In the genomic region with DNA sequence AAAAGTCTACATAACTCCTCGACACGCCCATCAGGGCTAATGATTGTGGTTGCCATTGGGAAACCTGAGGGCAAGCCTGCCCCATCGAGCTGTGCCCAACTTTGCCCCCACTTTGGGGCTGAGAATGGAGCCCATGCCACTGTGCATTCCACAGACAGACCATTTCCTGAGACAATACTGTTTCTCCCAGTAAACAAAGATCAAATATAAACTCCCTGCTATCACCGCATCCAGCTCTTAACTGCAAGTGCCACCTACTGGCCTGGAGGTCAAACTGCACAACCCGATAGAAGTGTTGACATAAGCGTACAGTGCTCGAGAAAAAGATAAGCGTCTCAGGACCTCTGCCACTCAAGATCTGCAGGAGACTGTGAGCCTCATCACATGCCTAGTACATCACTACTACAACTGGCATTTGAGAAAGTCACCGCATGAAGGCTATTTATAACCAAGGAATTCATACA, we compare ENCODE assay signal across 10 cellular contexts. TPM values are rescaled to one million over a fixed set of nuclear protein-coding genes. Genes with fewer than 3 reads are reported as not detected.
A peak's percentile ranks its signal among the peaks of the same experiment; 100 is the strongest.
DNase-seq lines count a peak whose midpoint lies in the region; ATAC-seq lines count a peak whose summit lies in the region.
"Had no signal": no experiment of that assay in that cellular context is flagged by ENCODE, and none has a peak within 500 bp of the region (broad histone marks: within the 10 kb centered on the region; RNA-seq: fewer than 3 reads in every experiment).

No MANE protein-coding gene starts in this region.

- no peak overlapping the region for H3K14ac ChIP-seq in mesenchymal stem cell (ENCODE audit: low read length in 2 of 2)

- no peak overlapping the region for H3K18ac ChIP-seq in mesenchymal stem cell (ENCODE audit: low read depth in 1 of 2, low read length in 2 of 2)

- no peak overlapping the region for H2BK120ac ChIP-seq in mesenchymal stem cell (ENCODE audit: low read depth, low read length)

- ATAC-seq in HG03108 (IDR thresholded peaks at IDR 0.05; ENCODE audit: unreplicated experiment), result no peak
- ATAC-seq: left cardiac atrium had no signal

- H3K9ac ChIP-seq in mesenchymal stem cell (ENCODE audit: low read length), result no peak overlapping the region

- H3K27ac ChIP-seq in mesenchymal stem cell (ENCODE audit: low read length, poor library complexity, severe bottlenecking), result no peak overlapping the region

- H3K4me1 ChIP-seq in mesenchymal stem cell (ENCODE audit: control insufficient read depth, insufficient read depth, low read depth, low read length), result no peaks in the 10 kb centered on the region

- no peak overlapping the region for H2AK5ac ChIP-seq in mesenchymal stem cell (ENCODE audit: low read length, severe bottlenecking)

- no peak overlapping the region for H2BK15ac ChIP-seq in mesenchymal stem cell (ENCODE audit: low read depth, poor library complexity, severe bottlenecking)

- H2AFZ ChIP-seq in mesenchymal stem cell (ENCODE audit: low read depth, low read length), result no peak overlapping the region

- DNase-seq in NCI-H2029 (lab: John Stamatoyannopoulos, UW), result peak; percentile 32
- DNase-seq in NCI-H2029 treated with DMSO at 0.1 percent for 48 hours (lab: John Stamatoyannopoulos, UW), result no peak
- DNase-seq in Jurkat, Clone E6-1 (ENCODE audit: low read depth, low spot score), result peak; percentile 23
- DNase-seq in SK-N-DZ (ENCODE audit: low spot score), result peak; percentile 47
- DNase-seq in mesenchymal stem cell, result peak; percentile 1
- no peak for DNase-seq in effector CD8-positive, alpha-beta T cell (lab: John Stamatoyannopoulos, UW)
- DNase-seq in SW 1271 (lab: John Stamatoyannopoulos, UW), result no peak
- DNase-seq: left cardiac atrium had no signal

- H3K4me3 ChIP-seq in Jurkat, Clone E6-1 (ENCODE audit: low read length), result no peak overlapping the region
- no peak overlapping the region for H3K4me3 ChIP-seq in mesenchymal stem cell (ENCODE audit: insufficient read depth in 1 of 2, low read depth in 1 of 2, low read length in 2 of 2)

- no peak overlapping the region for H4K8ac ChIP-seq in mesenchymal stem cell (ENCODE audit: low read length)

- peaks cover 4 to 7% of the 10 kb centered on the region in 2 experiments for H3K27me3 ChIP-seq in mesenchymal stem cell (ENCODE audit: control insufficient read depth in 1 of 2, insufficient read depth in 1 of 2, low read length in 2 of 2)

- 71% methylated on average over 9 of the region's 9 CpGs for WGBS in mesenchymal stem cell

- H2BK12ac ChIP-seq in mesenchymal stem cell (ENCODE audit: low read length in 2 of 2), result no peak overlapping the region

- no peak overlapping the region for H4K91ac ChIP-seq in mesenchymal stem cell (ENCODE audit: low read length)

- H3K9me3 ChIP-seq in mesenchymal stem cell (ENCODE audit: control insufficient read depth, low read length), result peaks cover 8% of the 10 kb centered on the region

- H3K4ac ChIP-seq in mesenchymal stem cell (ENCODE audit: low read depth in 1 of 2, low read length in 2 of 2), result no peak overlapping the region

- no peaks in the 10 kb centered on the region for H3K36me3 ChIP-seq in mesenchymal stem cell (ENCODE audit: control insufficient read depth in 1 of 2, insufficient read depth in 2 of 2, low read depth in 1 of 2, low read length in 2 of 2)

- H2BK5ac ChIP-seq in mesenchymal stem cell (ENCODE audit: low read depth, low read length, poor library complexity, severe bottlenecking), result no peak overlapping the region

- H3K79me1 ChIP-seq in mesenchymal stem cell (replicated peaks; ENCODE audit: low read length, poor library complexity, severe bottlenecking), result no peaks in the 10 kb centered on the region

- no peak overlapping the region for H3K4me2 ChIP-seq in mesenchymal stem cell (ENCODE audit: low read length, poor library complexity, severe bottlenecking)

- no peak overlapping the region for H3K23ac ChIP-seq in mesenchymal stem cell (ENCODE audit: low read length in 2 of 2)

RNA-seq across cellular contexts. Expression of gene DEFB126, which starts 4.7 kb away (rescaled TPM):
- not detected for polyA plus RNA-seq in Jurkat, Clone E6-1 (2012; ENCODE audit: insufficient read depth, insufficient read length)
- not detected in 2 replicates for polyA plus RNA-seq in SK-N-DZ (2014; cell fraction: cytosol; rRNA removed)
- not detected in 2 replicates for polyA plus RNA-seq in SK-N-DZ (2014; cell fraction: nucleus; rRNA removed)
- not detected for polyA plus RNA-seq in mesenchymal stem cell (2013, experiment 1 of 2)
- not detected for polyA plus RNA-seq in mesenchymal stem cell (2013, experiment 2 of 2)
- polyA plus RNA-seq: BJ had no signal

RNA-seq across cellular contexts. Expression of gene DEFB127, which starts 19.6 kb away (rescaled TPM):
- not detected for polyA plus RNA-seq in Jurkat, Clone E6-1 (2012; ENCODE audit: insufficient read depth, insufficient read length)
- not detected in 2 replicates for polyA plus RNA-seq in SK-N-DZ (2014; cell fraction: cytosol; rRNA removed)
- not detected in 2 replicates for polyA plus RNA-seq in SK-N-DZ (2014; cell fraction: nucleus; rRNA removed)
- not detected for polyA plus RNA-seq in mesenchymal stem cell (2013, experiment 1 of 2)
- not detected for polyA plus RNA-seq in mesenchymal stem cell (2013, experiment 2 of 2)
- polyA plus RNA-seq: BJ had no signal

RNA-seq across cellular contexts. Expression of gene DEFB125, which starts 50.2 kb away (rescaled TPM):
- not detected for polyA plus RNA-seq in Jurkat, Clone E6-1 (2012; ENCODE audit: insufficient read depth, insufficient read length)
- not detected in 2 replicates for polyA plus RNA-seq in SK-N-DZ (2014; cell fraction: cytosol; rRNA removed)
- polyA plus RNA-seq in SK-N-DZ (2014; cell fraction: nucleus; rRNA removed), result not detected in 2 replicates
- polyA plus RNA-seq in mesenchymal stem cell (2013, experiment 1 of 2), result not detected
- not detected for polyA plus RNA-seq in mesenchymal stem cell (2013, experiment 2 of 2)
- polyA plus RNA-seq: BJ had no signal

RNA-seq across cellular contexts. Expression of gene DEFB128, which starts 51.8 kb away (rescaled TPM):
- polyA plus RNA-seq in Jurkat, Clone E6-1 (2012; ENCODE audit: insufficient read depth, insufficient read length), result not detected
- polyA plus RNA-seq in SK-N-DZ (2014; cell fraction: cytosol; rRNA removed), result not detected in 2 replicates
- polyA plus RNA-seq in SK-N-DZ (2014; cell fraction: nucleus; rRNA removed), result not detected in 2 replicates
- not detected for polyA plus RNA-seq in mesenchymal stem cell (2013, experiment 1 of 2)
- not detected for polyA plus RNA-seq in mesenchymal stem cell (2013, experiment 2 of 2)
- polyA plus RNA-seq: BJ had no signal

Comparison
In these comparisons a context has a peak if more than half of its experiments do, and no peak if none do; other contexts are left out.
1. DNase-seq: peak in NCI-H2029 (single experiment), Jurkat, Clone E6-1 (single experiment), SK-N-DZ (single experiment) and mesenchymal stem cell (single experiment); none in NCI-H2029 treated with DMSO at 0.1 percent for 48 hours (single experiment), effector CD8-positive, alpha-beta T cell (single experiment) and SW 1271 (0 of 2).